22 cellular contexts compared by ENCODE assay signal in the genomic region with DNA sequence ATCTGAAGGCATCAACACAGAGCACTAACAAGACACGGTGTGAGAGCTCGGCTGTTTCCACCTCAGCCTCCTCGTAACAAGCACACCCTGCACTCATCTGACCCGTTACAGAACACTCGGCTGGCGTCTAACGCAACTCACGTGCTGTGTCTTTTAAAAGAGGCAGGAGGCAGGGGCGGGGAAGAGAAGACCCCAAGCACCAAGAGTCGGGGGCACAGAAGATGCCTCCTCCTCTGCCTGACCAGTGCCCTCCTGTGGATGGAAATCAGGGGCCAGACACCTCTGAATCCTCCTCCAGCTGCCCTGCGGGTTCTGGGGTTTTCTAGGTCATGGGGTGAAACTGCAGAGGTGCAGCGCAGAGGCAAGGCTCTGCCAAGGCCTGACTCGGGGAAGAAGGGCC.
DNase-seq lines count a peak whose midpoint lies in the region; ATAC-seq lines count a peak whose summit lies in the region.
"Had no signal": no experiment of that assay in that cellular context is flagged by ENCODE, and none has a peak within 500 bp of the region (broad histone marks: within the 10 kb centered on the region; RNA-seq: fewer than 3 reads in every experiment).

No MANE protein-coding gene starts in this region.

- H3K36me3 ChIP-seq in HUES48 (ENCODE audit: control insufficient read depth, insufficient read depth, low read length): peaks cover 26% of the 10 kb centered on the region
- H3K36me3 ChIP-seq in naive thymus-derived CD4-positive, alpha-beta T cell (ENCODE audit: control insufficient read depth in 2 of 3, insufficient read depth in 3 of 3, low read length in 3 of 3): peaks cover 5 to 67% (median 17%) of the 10 kb centered on the region in 3 experiments

- H3K27ac Mint-ChIP-seq in activated CD4-positive, alpha-beta T cell treated with anti-CD3 and anti-CD28 coated beads for 36 hours: peak overlapping the region; percentile 66
- peak overlapping the region; percentile 21 for H3K27ac Mint-ChIP-seq in dendritic cell treated with granulocyte-macrophage colony-stimulating factor and Interleukin-4, amounts not matched to agents 40 ng/mL and 50 ng/mL, for 4 days
- peak overlapping the region in 6 of 9 donors; percentile 38 to 65 (median 46) for H3K27ac Mint-ChIP-seq in naive thymus-derived CD4-positive, alpha-beta T cell

- peaks cover 19% of the 10 kb centered on the region for H3K36me3 Mint-ChIP-seq in activated CD4-positive, alpha-beta T cell treated with anti-CD3 and anti-CD28 coated beads for 36 hours (ENCODE audit: low read depth)
- peaks cover 86% of the 10 kb centered on the region for H3K36me3 Mint-ChIP-seq in dendritic cell treated with granulocyte-macrophage colony-stimulating factor and Interleukin-4, amounts not matched to agents 40 ng/mL and 50 ng/mL, for 4 days (ENCODE audit: low read depth)
- peaks cover 0 to 4% (median 0%) of the 10 kb centered on the region in 5 donors for H3K36me3 Mint-ChIP-seq in naive thymus-derived CD4-positive, alpha-beta T cell

- no peak overlapping the region for H3K4me3 Mint-ChIP-seq in activated CD4-positive, alpha-beta T cell treated with anti-CD3 and anti-CD28 coated beads for 36 hours
- H3K4me3 Mint-ChIP-seq in dendritic cell treated with granulocyte-macrophage colony-stimulating factor and Interleukin-4, amounts not matched to agents 40 ng/mL and 50 ng/mL, for 4 days: no peak overlapping the region
- no peak overlapping the region for H3K4me3 Mint-ChIP-seq in naive thymus-derived CD4-positive, alpha-beta T cell
- H3K4me3 Mint-ChIP-seq: nephron had no signal

- peak overlapping the region; percentile 40; the same call in 1 of the 2 replicates for H3K9ac ChIP-seq in HUES48 (ENCODE audit: low read depth, low read length)

- CTCF ChIA-PET in activated CD4-positive, alpha-beta T cell treated with anti-CD3 and anti-CD28 coated beads for 36 hours (lab: Charles Lee): no interaction called here
- CTCF ChIA-PET in naive thymus-derived CD4-positive, alpha-beta T cell (lab: Charles Lee): no interaction called here

- H3K27me3 Mint-ChIP-seq in activated CD4-positive, alpha-beta T cell treated with anti-CD3 and anti-CD28 coated beads for 36 hours: no peaks in the 10 kb centered on the region
- no peaks in the 10 kb centered on the region for H3K27me3 Mint-ChIP-seq in dendritic cell treated with granulocyte-macrophage colony-stimulating factor and Interleukin-4, amounts not matched to agents 40 ng/mL and 50 ng/mL, for 4 days
- H3K27me3 Mint-ChIP-seq in naive thymus-derived CD4-positive, alpha-beta T cell: no peaks in the 10 kb centered on the region

- H3K9me3 ChIP-seq in HUES48 (ENCODE audit: control insufficient read depth, insufficient read depth, low read length): no peaks in the 10 kb centered on the region
- H3K9me3 ChIP-seq in naive thymus-derived CD4-positive, alpha-beta T cell (ENCODE audit: control insufficient read depth in 2 of 3, low read length in 3 of 3): no peaks in the 10 kb centered on the region
- H3K9me3 ChIP-seq: colonic mucosa, lower lobe of right lung, stomach, upper lobe of right lung had no signal

- ATAC-seq in activated CD4-positive, alpha-beta T cell treated with anti-CD3 and anti-CD28 coated beads for 36 hours: no peak
- ATAC-seq in naive thymus-derived CD4-positive, alpha-beta T cell: no peak
- ATAC-seq in GM21737 (IDR thresholded peaks at IDR 0.05; ENCODE audit: unreplicated experiment) (no peak), GM18517 (IDR thresholded peaks at IDR 0.05; ENCODE audit: unreplicated experiment) (no peak), HG03039 (IDR thresholded peaks at IDR 0.05; ENCODE audit: unreplicated experiment) (no peak)
- ATAC-seq: foreskin keratinocyte, upper lobe of right lung had no signal

- H3K9me3 Mint-ChIP-seq in activated CD4-positive, alpha-beta T cell treated with anti-CD3 and anti-CD28 coated beads for 36 hours (ENCODE audit: low read depth): no peaks in the 10 kb centered on the region
- H3K9me3 Mint-ChIP-seq in dendritic cell treated with granulocyte-macrophage colony-stimulating factor and Interleukin-4, amounts not matched to agents 40 ng/mL and 50 ng/mL, for 4 days: no peaks in the 10 kb centered on the region
- H3K9me3 Mint-ChIP-seq in naive thymus-derived CD4-positive, alpha-beta T cell: peaks cover 0 to 6% (median 0%) of the 10 kb centered on the region in 11 donors
- H3K9me3 Mint-ChIP-seq: nephron had no signal

- intact Hi-C loops in activated CD4-positive, alpha-beta T cell treated with anti-CD3 and anti-CD28 coated beads for 36 hours (cut with DNase I, micrococcal nuclease): no loop called here
- intact Hi-C loops in dendritic cell treated with granulocyte-macrophage colony-stimulating factor and Interleukin-4, amounts not matched to agents 40 ng/mL and 50 ng/mL, for 4 days (cut with micrococcal nuclease): no loop called here
- intact Hi-C loops in naive thymus-derived CD4-positive, alpha-beta T cell (cut with micrococcal nuclease): no loop called here

- H3K4me1 Mint-ChIP-seq in activated CD4-positive, alpha-beta T cell treated with anti-CD3 and anti-CD28 coated beads for 36 hours: peaks cover 12% of the 10 kb centered on the region
- no peaks in the 10 kb centered on the region for H3K4me1 Mint-ChIP-seq in dendritic cell treated with granulocyte-macrophage colony-stimulating factor and Interleukin-4, amounts not matched to agents 40 ng/mL and 50 ng/mL, for 4 days (ENCODE audit: low read depth)
- peaks cover 18 to 31% (median 21%) of the 10 kb centered on the region in 7 donors for H3K4me1 Mint-ChIP-seq in naive thymus-derived CD4-positive, alpha-beta T cell

- H3K27me3 ChIP-seq in HUES48 (ENCODE audit: control insufficient read depth, insufficient read depth, low read length): no peaks in the 10 kb centered on the region
- H3K27me3 ChIP-seq in naive thymus-derived CD4-positive, alpha-beta T cell (ENCODE audit: control insufficient read depth in 2 of 2, insufficient read depth in 2 of 2, low read length in 2 of 2): no peaks in the 10 kb centered on the region
- H3K27me3 ChIP-seq: colonic mucosa, foreskin keratinocyte, stomach, upper lobe of right lung had no signal

- peak overlapping the region; percentile 87 for H3K27ac ChIP-seq in HUES48 (ENCODE audit: low read depth, low read length)
- no peak overlapping the region for H3K27ac ChIP-seq in naive thymus-derived CD4-positive, alpha-beta T cell (ENCODE audit: low read depth, low read length)
- H3K27ac ChIP-seq: C4-2B, colonic mucosa, foreskin keratinocyte, upper lobe of right lung had no signal

- no peak overlapping the region for H3K4me3 ChIP-seq in HUES48 (ENCODE audit: low read depth, low read length)
- no peak overlapping the region for H3K4me3 ChIP-seq in naive thymus-derived CD4-positive, alpha-beta T cell (ENCODE audit: low read length)
- H3K4me3 ChIP-seq: colonic mucosa, lower lobe of right lung, stomach, upper lobe of right lung had no signal

- no peak for DNase-seq in activated CD4-positive, alpha-beta T cell treated with anti-CD3 and anti-CD28 coated beads for 36 hours
- no peak for DNase-seq in activated CD4-positive, alpha-beta T cell treated with anti-CD3 and anti-CD28 coated beads for 48 hours
- DNase-seq in naive thymus-derived CD4-positive, alpha-beta T cell: no peak
- DNase-seq: 8988T; activated CD4-positive, alpha-beta T cell treated with anti-CD3 and anti-CD28 coated beads, Interleukin-2, amount 50 U/mL, for 48 hours; aorta; colonic mucosa; DMS79 treated with DMSO at 0.1 percent for 48 hours; foreskin keratinocyte; lower lobe of right lung; NCI-H146; NCI-H345; NK-92 treated with Interleukin-12 subunit alpha and Interleukin-12 subunit beta, amount 100 ng/mL, for 24 hours; upper lobe of right lung had no signal

- H3K4me1 ChIP-seq in HUES48 (ENCODE audit: control insufficient read depth, insufficient read depth, low read length): peaks cover 63% of the 10 kb centered on the region
- H3K4me1 ChIP-seq in naive thymus-derived CD4-positive, alpha-beta T cell (ENCODE audit: control insufficient read depth in 2 of 2, insufficient read depth in 2 of 2, low read length in 2 of 2): peaks cover 0 to 8% of the 10 kb centered on the region in 2 donors
- H3K4me1 ChIP-seq: colonic mucosa, foreskin keratinocyte had no signal

- POLR2A ChIA-PET in activated CD4-positive, alpha-beta T cell treated with anti-CD3 and anti-CD28 coated beads for 36 hours (lab: Charles Lee): no interaction called here
- POLR2A ChIA-PET in naive thymus-derived CD4-positive, alpha-beta T cell (lab: Charles Lee): no interaction called here
